1 cellular context compared by ENCODE assay signal in the genomic region with DNA sequence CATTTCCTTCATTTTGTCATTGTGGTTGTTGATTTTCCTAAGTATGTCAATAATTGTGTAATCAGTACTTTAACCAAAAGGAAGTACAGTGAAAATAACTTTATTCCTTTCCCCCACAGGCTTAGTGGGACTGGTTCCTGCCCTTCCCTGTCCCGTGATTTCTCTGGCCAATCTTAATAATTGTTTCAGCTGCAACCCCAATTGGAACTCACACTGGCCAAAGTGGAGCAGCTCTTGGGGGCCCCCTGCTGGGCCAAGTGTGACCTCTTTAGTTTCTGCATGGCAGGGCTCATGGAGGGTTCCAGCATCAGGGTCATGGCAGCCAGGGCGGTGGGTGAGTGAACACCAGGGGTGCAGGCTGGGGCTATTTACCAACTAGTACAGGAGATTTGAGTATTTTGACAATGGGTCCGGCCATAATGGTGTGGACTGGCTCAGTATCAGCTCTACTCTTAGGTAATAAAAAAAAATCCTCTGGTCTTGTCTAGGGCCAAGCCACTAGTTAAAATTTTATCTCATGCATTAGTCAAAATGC.
TF ChIP-seq lines count a peak whose summit lies in the region.

No MANE protein-coding gene starts in this region.

TF ChIP-seq in K562, 482 proteins besides CTCF, POLR2A, EP300 and RAD21 (continued from another document):
- TF ChIP-seq, protein P1, sequence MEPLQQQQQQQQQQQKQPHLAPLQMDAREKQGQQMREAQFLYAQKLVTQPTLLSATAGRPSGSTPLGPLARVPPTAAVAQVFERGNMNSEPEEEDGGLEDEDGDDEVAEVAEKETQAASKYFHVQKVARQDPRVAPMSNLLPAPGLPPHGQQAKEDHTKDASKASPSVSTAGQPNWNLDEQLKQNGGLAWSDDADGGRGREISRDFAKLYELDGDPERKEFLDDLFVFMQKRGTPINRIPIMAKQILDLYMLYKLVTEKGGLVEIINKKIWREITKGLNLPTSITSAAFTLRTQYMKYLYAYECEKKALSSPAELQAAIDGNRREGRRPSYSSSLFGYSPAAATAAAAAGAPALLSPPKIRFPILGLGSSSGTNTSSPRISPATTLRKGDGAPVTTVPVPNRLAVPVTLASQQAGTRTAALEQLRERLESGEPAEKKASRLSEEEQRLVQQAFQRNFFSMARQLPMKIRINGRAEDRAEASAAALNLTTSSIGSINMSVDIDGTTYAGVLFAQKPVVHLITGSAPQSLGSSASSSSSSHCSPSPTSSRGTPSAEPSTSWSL (CRISPR knock-in tag; IDR thresholded peaks at IDR 0.05; ENCODE audit: borderline replicate concordance), result no peak
- TF ChIP-seq, protein P2, sequence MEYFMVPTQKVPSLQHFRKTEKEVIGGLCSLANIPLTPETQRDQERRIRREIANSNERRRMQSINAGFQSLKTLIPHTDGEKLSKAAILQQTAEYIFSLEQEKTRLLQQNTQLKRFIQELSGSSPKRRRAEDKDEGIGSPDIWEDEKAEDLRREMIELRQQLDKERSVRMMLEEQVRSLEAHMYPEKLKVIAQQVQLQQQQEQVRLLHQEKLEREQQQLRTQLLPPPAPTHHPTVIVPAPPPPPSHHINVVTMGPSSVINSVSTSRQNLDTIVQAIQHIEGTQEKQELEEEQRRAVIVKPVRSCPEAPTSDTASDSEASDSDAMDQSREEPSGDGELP (CRISPR knock-in tag; IDR thresholded peaks at IDR 0.05; ENCODE audit: borderline replicate concordance), result peak; percentile 40; the same call in 1 of the 2 replicates
- peak in 1 of 3 experiments; percentile 82 for TF ChIP-seq YY1 (IDR thresholded peaks at IDR 0.05; ENCODE audit: borderline replicate concordance in 1 of 3, control insufficient read depth in 1 of 3, extremely low read depth in 1 of 3, insufficient read depth in 3 of 3, insufficient read length in 1 of 3, insufficient replicate concordance in 2 of 3, low read depth in 1 of 3, low read length in 2 of 3)
- no peak for TF ChIP-seq ARHGAP35 (IDR thresholded peaks at IDR 0.05; ENCODE audit: partially characterized antibody)
- TF ChIP-seq, protein P3, sequence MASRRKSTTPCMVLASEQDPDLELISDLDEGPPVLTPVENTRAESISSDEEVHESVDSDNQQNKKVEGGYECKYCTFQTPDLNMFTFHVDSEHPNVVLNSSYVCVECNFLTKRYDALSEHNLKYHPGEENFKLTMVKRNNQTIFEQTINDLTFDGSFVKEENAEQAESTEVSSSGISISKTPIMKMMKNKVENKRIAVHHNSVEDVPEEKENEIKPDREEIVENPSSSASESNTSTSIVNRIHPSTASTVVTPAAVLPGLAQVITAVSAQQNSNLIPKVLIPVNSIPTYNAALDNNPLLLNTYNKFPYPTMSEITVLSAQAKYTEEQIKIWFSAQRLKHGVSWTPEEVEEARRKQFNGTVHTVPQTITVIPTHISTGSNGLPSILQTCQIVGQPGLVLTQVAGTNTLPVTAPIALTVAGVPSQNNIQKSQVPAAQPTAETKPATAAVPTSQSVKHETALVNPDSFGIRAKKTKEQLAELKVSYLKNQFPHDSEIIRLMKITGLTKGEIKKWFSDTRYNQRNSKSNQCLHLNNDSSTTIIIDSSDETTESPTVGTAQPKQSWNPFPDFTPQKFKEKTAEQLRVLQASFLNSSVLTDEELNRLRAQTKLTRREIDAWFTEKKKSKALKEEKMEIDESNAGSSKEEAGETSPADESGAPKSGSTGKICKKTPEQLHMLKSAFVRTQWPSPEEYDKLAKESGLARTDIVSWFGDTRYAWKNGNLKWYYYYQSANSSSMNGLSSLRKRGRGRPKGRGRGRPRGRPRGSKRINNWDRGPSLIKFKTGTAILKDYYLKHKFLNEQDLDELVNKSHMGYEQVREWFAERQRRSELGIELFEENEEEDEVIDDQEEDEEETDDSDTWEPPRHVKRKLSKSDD (conservative IDR thresholded peaks at IDR 0.05; ENCODE audit: low read length), result no peak
- TF ChIP-seq ZNF644 (tag; IDR thresholded peaks at IDR 0.05; ENCODE audit: low read depth), result no peak
- no peak for TF ChIP-seq CEBPG (CRISPR knock-in tag; IDR thresholded peaks at IDR 0.05)
- peak in 1 of 2 experiments; percentile 36; a peak in 1 of 4 replicates for TF ChIP-seq CEBPG (tag; conservative IDR thresholded peaks at IDR 0.05 in 1 of 2, IDR thresholded peaks at IDR 0.05 in 1 of 2)
- TF ChIP-seq PHTF2 (CRISPR knock-in tag; IDR thresholded peaks at IDR 0.05), result no peak
- TF ChIP-seq NUFIP1 (IDR thresholded peaks at IDR 0.05; ENCODE audit: partially characterized antibody), result no peak
- TF ChIP-seq, protein P4, sequence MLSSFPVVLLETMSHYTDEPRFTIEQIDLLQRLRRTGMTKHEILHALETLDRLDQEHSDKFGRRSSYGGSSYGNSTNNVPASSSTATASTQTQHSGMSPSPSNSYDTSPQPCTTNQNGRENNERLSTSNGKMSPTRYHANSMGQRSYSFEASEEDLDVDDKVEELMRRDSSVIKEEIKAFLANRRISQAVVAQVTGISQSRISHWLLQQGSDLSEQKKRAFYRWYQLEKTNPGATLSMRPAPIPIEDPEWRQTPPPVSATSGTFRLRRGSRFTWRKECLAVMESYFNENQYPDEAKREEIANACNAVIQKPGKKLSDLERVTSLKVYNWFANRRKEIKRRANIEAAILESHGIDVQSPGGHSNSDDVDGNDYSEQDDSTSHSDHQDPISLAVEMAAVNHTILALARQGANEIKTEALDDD (IDR thresholded peaks at IDR 0.05), result 0 out of 2 replicates have a peak, but pooled peaks have one; percentile 37
- peak in 1 of 2 experiments; percentile 40; a peak in 1 of 4 replicates for TF ChIP-seq RCOR1 (IDR thresholded peaks at IDR 0.05; ENCODE audit: borderline replicate concordance in 1 of 2, low read depth in 2 of 2, low read length in 2 of 2)
- 0 out of 2 replicates have a peak, but pooled peaks have one; percentile 8 for TF ChIP-seq RB1 (IDR thresholded peaks at IDR 0.05; ENCODE audit: low read depth)
- TF ChIP-seq JUND (IDR thresholded peaks at IDR 0.05; ENCODE audit: borderline replicate concordance, low read depth, low read length), result peak; percentile 33; the same call in 1 of the 2 replicates
- peak; percentile 21; the same call in 1 of the 3 replicates for TF ChIP-seq JUND (tag; IDR thresholded peaks at IDR 0.05; ENCODE audit: borderline replicate concordance, low read depth, low read length)
- TF ChIP-seq CBX3 (IDR thresholded peaks at IDR 0.05; ENCODE audit: borderline replicate concordance in 1 of 2, low read length in 2 of 2), result no peak; a peak in 1 of 3 replicates
- TF ChIP-seq, protein P5, sequence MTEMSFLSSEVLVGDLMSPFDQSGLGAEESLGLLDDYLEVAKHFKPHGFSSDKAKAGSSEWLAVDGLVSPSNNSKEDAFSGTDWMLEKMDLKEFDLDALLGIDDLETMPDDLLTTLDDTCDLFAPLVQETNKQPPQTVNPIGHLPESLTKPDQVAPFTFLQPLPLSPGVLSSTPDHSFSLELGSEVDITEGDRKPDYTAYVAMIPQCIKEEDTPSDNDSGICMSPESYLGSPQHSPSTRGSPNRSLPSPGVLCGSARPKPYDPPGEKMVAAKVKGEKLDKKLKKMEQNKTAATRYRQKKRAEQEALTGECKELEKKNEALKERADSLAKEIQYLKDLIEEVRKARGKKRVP (CRISPR knock-in tag; IDR thresholded peaks at IDR 0.05), result no peak
- peak; percentile 33; the same call in 1 of the 2 replicates for TF ChIP-seq CEBPB (tag; IDR thresholded peaks at IDR 0.05)
- peak; percentile 35; the same call in 1 of the 2 replicates for TF ChIP-seq MYC (IDR thresholded peaks at IDR 0.05; ENCODE audit: low read depth, low read length)
- TF ChIP-seq MYC (CRISPR knock-in tag; IDR thresholded peaks at IDR 0.05; ENCODE audit: borderline replicate concordance, low read depth), result no peak
- no peak for TF ChIP-seq RBM34 (IDR thresholded peaks at IDR 0.05; ENCODE audit: borderline replicate concordance, insufficient read depth, low read length)
- no peak for TF ChIP-seq NR2C1 (IDR thresholded peaks at IDR 0.05)
- no peak for TF ChIP-seq NR2C1 (tag; IDR thresholded peaks at IDR 0.05)
- TF ChIP-seq TSC22D4 (tag; IDR thresholded peaks at IDR 0.05), result no peak
- TF ChIP-seq SMC3 (conservative IDR thresholded peaks at IDR 0.05; ENCODE audit: insufficient read depth, low read depth, low read length), result peak; percentile 80
- no peak for TF ChIP-seq HDGF (IDR thresholded peaks at IDR 0.05)
- TF ChIP-seq, protein P6, sequence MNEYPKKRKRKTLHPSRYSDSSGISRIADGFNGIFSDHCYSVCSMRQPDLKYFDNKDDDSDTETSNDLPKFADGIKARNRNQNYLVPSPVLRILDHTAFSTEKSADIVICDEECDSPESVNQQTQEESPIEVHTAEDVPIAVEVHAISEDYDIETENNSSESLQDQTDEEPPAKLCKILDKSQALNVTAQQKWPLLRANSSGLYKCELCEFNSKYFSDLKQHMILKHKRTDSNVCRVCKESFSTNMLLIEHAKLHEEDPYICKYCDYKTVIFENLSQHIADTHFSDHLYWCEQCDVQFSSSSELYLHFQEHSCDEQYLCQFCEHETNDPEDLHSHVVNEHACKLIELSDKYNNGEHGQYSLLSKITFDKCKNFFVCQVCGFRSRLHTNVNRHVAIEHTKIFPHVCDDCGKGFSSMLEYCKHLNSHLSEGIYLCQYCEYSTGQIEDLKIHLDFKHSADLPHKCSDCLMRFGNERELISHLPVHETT (CRISPR knock-in tag; conservative IDR thresholded peaks at IDR 0.05 in 1 of 2, IDR thresholded peaks at IDR 0.05 in 1 of 2), result no peak
- 0 out of 2 replicates have a peak, but pooled peaks have one; percentile 69 for TF ChIP-seq XRCC5 (IDR thresholded peaks at IDR 0.05; ENCODE audit: low read depth, low read length)
- no peak for TF ChIP-seq NCOA2 (IDR thresholded peaks at IDR 0.05; ENCODE audit: partially characterized antibody in 2 of 2)
- TF ChIP-seq BHLHE40 (IDR thresholded peaks at IDR 0.05; ENCODE audit: low read length), result 0 out of 2 replicates have a peak, but pooled peaks have one; percentile 13
- no peak for TF ChIP-seq HLTF (IDR thresholded peaks at IDR 0.05)
- TF ChIP-seq ZFPM2 (CRISPR knock-in tag; IDR thresholded peaks at IDR 0.05), result no peak
- no peak for TF ChIP-seq HDAC3 (IDR thresholded peaks at IDR 0.05; ENCODE audit: borderline replicate concordance, partially characterized antibody)
TF ChIP-seq in K562: peak in this region for 14.
